ENCODE assay signal across 25 cellular contexts in genomic region chr3:159795776-159796175, GRCh38. TPM values are rescaled to one million over a fixed set of nuclear protein-coding genes. Genes with fewer than 3 reads are reported as not detected.
DNase-seq lines count a peak whose midpoint lies in the region; ATAC-seq and TF ChIP-seq lines count a peak whose summit lies in the region.
"Had no signal": no experiment of that assay in that cellular context is flagged by ENCODE, and none has a peak within 500 bp of the region (broad histone marks: within the 10 kb centered on the region; RNA-seq: fewer than 3 reads in every experiment).

No MANE protein-coding gene starts in this region.

- CTCF ChIA-PET in naive thymus-derived CD4-positive, alpha-beta T cell (lab: Charles Lee): no interaction called here

- H3K4me3 Mint-ChIP-seq in naive thymus-derived CD4-positive, alpha-beta T cell: no peak overlapping the region
- H3K4me3 Mint-ChIP-seq: CD8-positive, alpha-beta memory T cell; nephron; stimulated activated effector memory CD8-positive, alpha-beta T cell treated with anti-CD3 and anti-CD28 coated beads, Interleukin-12 subunit alpha, Interleukin-12 subunit beta, amount 100 ng/mL, for 72 hours had no signal

- POLR2A ChIA-PET in naive thymus-derived CD4-positive, alpha-beta T cell (lab: Charles Lee): no interaction called here

- no peaks in the 10 kb centered on the region for H3K36me3 Mint-ChIP-seq in naive thymus-derived CD4-positive, alpha-beta T cell
- H3K36me3 Mint-ChIP-seq: CD8-positive, alpha-beta memory T cell; stimulated activated effector memory CD8-positive, alpha-beta T cell treated with anti-CD3 and anti-CD28 coated beads, Interleukin-12 subunit alpha, Interleukin-12 subunit beta, amount 100 ng/mL, for 72 hours had no signal

- H3K9ac ChIP-seq in mucosa of rectum (ENCODE audit: low read depth in 1 of 2, low read length in 2 of 2) (no peak overlapping the region), Karpas-422 (ENCODE audit: low read length) (no peak overlapping the region)
- H3K9ac ChIP-seq: parathyroid adenoma had no signal

- no peak overlapping the region for H3K4me3 ChIP-seq in coronary artery
- no peak overlapping the region for H3K4me3 ChIP-seq in mucosa of rectum (ENCODE audit: low read length in 2 of 2)
- H3K4me3 ChIP-seq in thoracic aorta: peak overlapping the region; percentile 16
- H3K4me3 ChIP-seq in naive thymus-derived CD4-positive, alpha-beta T cell (ENCODE audit: low read length): no peak overlapping the region
- H3K4me3 ChIP-seq in Karpas-422 (ENCODE audit: low read length): no peak overlapping the region
- H3K4me3 ChIP-seq: HAP-1, SK-N-MC, tibial nerve had no signal

- no peaks in the 10 kb centered on the region for H3K9me2 ChIP-seq in Karpas-422 (replicated peaks; ENCODE audit: insufficient read depth, low read length)

- ATAC-seq in thoracic aorta (ENCODE audit: insufficient number of reproducible peaks, low FRiP score, low read depth) (peak; percentile 3), HG03571 (IDR thresholded peaks at IDR 0.05; ENCODE audit: unreplicated experiment) (no peak)
- no peak for ATAC-seq in naive thymus-derived CD4-positive, alpha-beta T cell
- ATAC-seq: stimulated activated effector memory CD8-positive, alpha-beta T cell treated with anti-CD3 and anti-CD28 coated beads, Interleukin-12 subunit alpha, Interleukin-12 subunit beta, amount 100 ng/mL, for 72 hours had no signal

- no peaks in the 10 kb centered on the region for H3K4me1 Mint-ChIP-seq in naive thymus-derived CD4-positive, alpha-beta T cell
- H3K4me1 Mint-ChIP-seq: CD8-positive, alpha-beta memory T cell; stimulated activated effector memory CD8-positive, alpha-beta T cell treated with anti-CD3 and anti-CD28 coated beads, Interleukin-12 subunit alpha, Interleukin-12 subunit beta, amount 100 ng/mL, for 72 hours had no signal

- H3K27me3 Mint-ChIP-seq in naive thymus-derived CD4-positive, alpha-beta T cell: peaks cover 6 to 20% (median 11%) of the 10 kb centered on the region in 5 donors

- intact Hi-C loops in naive thymus-derived CD4-positive, alpha-beta T cell (cut with micrococcal nuclease): no loop called here

- H3K9me3 ChIP-seq in mucosa of rectum (ENCODE audit: control insufficient read depth in 2 of 2, low read length in 2 of 2) (no peaks in the 10 kb centered on the region), thoracic aorta (no peaks in the 10 kb centered on the region), Karpas-422 (ENCODE audit: low read length) (no peaks in the 10 kb centered on the region)
- no peaks in the 10 kb centered on the region for H3K9me3 ChIP-seq in naive thymus-derived CD4-positive, alpha-beta T cell (ENCODE audit: control insufficient read depth in 2 of 3, low read length in 3 of 3)
- H3K9me3 ChIP-seq: HAP-1, tibial nerve had no signal

- no peak overlapping the region for H3K4me2 ChIP-seq in Karpas-422 (ENCODE audit: low read depth, low read length, poor library complexity, severe bottlenecking)

- no peak overlapping the region for H3K27ac Mint-ChIP-seq in naive thymus-derived CD4-positive, alpha-beta T cell
- H3K27ac Mint-ChIP-seq: CD8-positive, alpha-beta memory T cell; stimulated activated effector memory CD8-positive, alpha-beta T cell treated with anti-CD3 and anti-CD28 coated beads, Interleukin-12 subunit alpha, Interleukin-12 subunit beta, amount 100 ng/mL, for 72 hours had no signal

- H3K27me3 ChIP-seq in mucosa of rectum (ENCODE audit: control insufficient read depth in 2 of 2, insufficient read depth in 2 of 2, low read length in 2 of 2) (no peaks in the 10 kb centered on the region), thoracic aorta (replicated peaks; ENCODE audit: insufficient read depth) (no peaks in the 10 kb centered on the region), Karpas-422 (ENCODE audit: low read length) (no peaks in the 10 kb centered on the region)
- no peaks in the 10 kb centered on the region for H3K27me3 ChIP-seq in naive thymus-derived CD4-positive, alpha-beta T cell (ENCODE audit: control insufficient read depth in 2 of 2, insufficient read depth in 2 of 2, low read length in 2 of 2)
- H3K27me3 ChIP-seq: tibial nerve had no signal

- DNase-seq in amniotic epithelial cell (ENCODE audit: low read depth): peak; percentile 24
- no peak for DNase-seq in coronary artery (ENCODE audit: low spot score)
- no peak for DNase-seq in thoracic aorta (ENCODE audit: low spot score)
- DNase-seq in naive thymus-derived CD4-positive, alpha-beta T cell: no peak
- no peak for DNase-seq in epidermal melanocyte (ENCODE audit: insufficient read length, low spot score)
- no peak for DNase-seq in Karpas-422
- DNase-seq: activated CD4-positive, alpha-beta T cell treated with anti-CD3 and anti-CD28 coated beads, Interleukin-2, amount 50 U/mL, for 4 hours; activated CD8-positive, alpha-beta memory T cell treated with anti-CD3 and anti-CD28 coated beads, Interleukin-2, amount 50 U/mL, for 4 hours; activated effector memory CD4-positive, alpha-beta T cell treated with Interleukin-2 at 50 U/mL for 16 hours; CD8-positive, alpha-beta memory T cell; DMS53; MM.1S; NCI-H1436 treated with DMSO at 0.1 percent for 48 hours; NCI-H2171; NCI-H524 treated with DMSO at 0.1 percent for 48 hours had no signal

- no peaks in the 10 kb centered on the region for H3K79me2 ChIP-seq in Karpas-422 (ENCODE audit: low read length)
- H3K79me2 ChIP-seq: parathyroid adenoma had no signal

- H3K9me3 Mint-ChIP-seq in naive thymus-derived CD4-positive, alpha-beta T cell: peaks cover 0 to 2% (median 0%) of the 10 kb centered on the region in 11 donors
- H3K9me3 Mint-ChIP-seq: CD8-positive, alpha-beta memory T cell; nephron; stimulated activated effector memory CD8-positive, alpha-beta T cell treated with anti-CD3 and anti-CD28 coated beads, Interleukin-12 subunit alpha, Interleukin-12 subunit beta, amount 100 ng/mL, for 72 hours had no signal

- H3K27ac ChIP-seq in coronary artery (peak overlapping the region; percentile 80 to 87), mucosa of rectum (ENCODE audit: low read depth in 2 of 2, low read length in 2 of 2) (peak overlapping the region; percentile 39 to 56), thoracic aorta (peak overlapping the region; percentile 87 to 91), Karpas-422 (ENCODE audit: low read length) (no peak overlapping the region)
- no peak overlapping the region for H3K27ac ChIP-seq in naive thymus-derived CD4-positive, alpha-beta T cell (ENCODE audit: low read depth, low read length)
- H3K27ac ChIP-seq: epithelial cell of prostate, parathyroid adenoma, SK-N-MC, VCaP had no signal

- TF ChIP-seq CTCF in coronary artery (IDR thresholded peaks at IDR 0.05) (no peak), thoracic aorta (IDR thresholded peaks at IDR 0.05) (no peak)

- H2AFZ ChIP-seq in Karpas-422 (ENCODE audit: low read length): no peak overlapping the region
- H2AFZ ChIP-seq: parathyroid adenoma had no signal

- H3K4me1 ChIP-seq in mucosa of rectum (ENCODE audit: control insufficient read depth in 2 of 2, insufficient read depth in 2 of 2, low read length in 2 of 2): peaks cover 5 to 15% of the 10 kb centered on the region in 2 donors
- H3K4me1 ChIP-seq in thoracic aorta (ENCODE audit: control insufficient read depth in 1 of 2, low read depth in 2 of 2): peaks cover 72 to 100% of the 10 kb centered on the region in 2 donors
- H3K4me1 ChIP-seq in naive thymus-derived CD4-positive, alpha-beta T cell (ENCODE audit: control insufficient read depth in 2 of 2, insufficient read depth in 2 of 2, low read length in 2 of 2): no peaks in the 10 kb centered on the region
- no peaks in the 10 kb centered on the region for H3K4me1 ChIP-seq in Karpas-422 (ENCODE audit: low read length)
- H3K4me1 ChIP-seq: parathyroid adenoma had no signal

- H4K20me1 ChIP-seq in Karpas-422 (ENCODE audit: insufficient read depth, low read depth, low read length): no peaks in the 10 kb centered on the region

- no peaks in the 10 kb centered on the region for H3K36me3 ChIP-seq in mucosa of rectum (ENCODE audit: control insufficient read depth in 2 of 2, insufficient read depth in 2 of 2, low read length in 2 of 2)
- H3K36me3 ChIP-seq in thoracic aorta: no peaks in the 10 kb centered on the region
- no peaks in the 10 kb centered on the region for H3K36me3 ChIP-seq in naive thymus-derived CD4-positive, alpha-beta T cell (ENCODE audit: control insufficient read depth in 2 of 3, insufficient read depth in 3 of 3, low read length in 3 of 3)
- H3K36me3 ChIP-seq in Karpas-422 (ENCODE audit: insufficient read depth, low read length): no peaks in the 10 kb centered on the region
- H3K36me3 ChIP-seq: HAP-1, tibial nerve had no signal

RNA-seq across cellular contexts. Expression of gene SCHIP1, which starts 43.9 kb away (rescaled TPM):
- total RNA-seq in thoracic aorta: 10 to 100 TPM; 13.4 to 15.1 TPM
- not detected for total RNA-seq in naive thymus-derived CD4-positive, alpha-beta T cell
- not detected for polyA plus RNA-seq in naive thymus-derived CD4-positive, alpha-beta T cell
- total RNA-seq in Karpas-422 (2014; rRNA removed; shearing (Covaris generic); ENCODE audit: low replicate concordance): not detected in 2 replicates
- total RNA-seq: CD8-positive, alpha-beta memory T cell had no signal
- polyA plus RNA-seq: CD8-positive, alpha-beta memory T cell had no signal

Comparison
In these comparisons a context has a peak if more than half of its experiments do, and no peak if none do; other contexts are left out.
1. H3K27ac ChIP-seq: peak in coronary artery (2 of 2), mucosa of rectum (2 of 2) and thoracic aorta (2 of 2); none in naive thymus-derived CD4-positive, alpha-beta T cell (single experiment) and Karpas-422 (single experiment).
2. RNA of gene SCHIP1, which starts 43.9 kb away (total RNA-seq): 13.4 to 15.1 TPM in thoracic aorta; not detected in naive thymus-derived CD4-positive, alpha-beta T cell and not detected in Karpas-422; every median in the first group is over 4 times any median in the second.